Comparison of ENCODE assay signal across 8 cellular contexts in the genomic region with DNA sequence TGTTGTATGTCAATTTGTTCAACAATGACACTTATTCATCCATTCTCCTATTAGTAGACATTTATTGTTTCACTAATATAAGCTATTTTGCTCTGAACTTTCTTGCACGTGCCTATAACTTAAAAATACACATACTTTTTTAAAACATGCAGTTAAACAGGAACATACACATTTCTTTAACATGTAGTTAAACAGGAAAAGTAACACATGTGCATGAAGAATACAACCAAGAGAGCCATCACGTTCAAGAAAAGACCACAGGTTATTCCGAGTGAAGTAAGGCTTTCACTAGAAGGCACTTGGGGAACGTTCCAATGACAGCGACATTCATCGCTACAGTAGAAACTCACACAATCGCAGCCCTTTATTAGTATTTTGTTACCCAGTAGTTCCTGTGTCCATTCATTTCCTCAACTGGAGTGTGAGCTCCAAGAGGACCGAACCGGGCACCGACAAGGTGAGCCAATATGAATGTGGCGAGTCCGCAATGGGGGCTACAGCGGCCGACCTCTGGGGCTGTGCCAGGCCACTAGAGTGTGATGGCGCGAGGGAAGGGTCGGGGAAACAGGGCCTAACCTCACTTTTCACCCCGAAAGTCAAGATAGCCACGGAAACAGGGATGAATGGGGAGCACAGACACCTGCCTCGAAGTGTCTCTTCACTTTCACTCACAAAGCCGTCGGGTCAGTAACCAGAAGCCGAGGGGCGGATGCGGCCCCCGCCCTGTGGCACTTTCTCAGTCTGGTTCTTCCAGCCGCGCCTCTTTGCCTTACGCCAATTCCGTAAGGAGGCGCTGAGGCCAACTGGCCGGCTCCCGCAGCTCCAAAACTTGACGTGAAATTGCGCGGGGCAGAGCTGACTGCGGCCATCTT. TPM values are rescaled to one million over a fixed set of nuclear protein-coding genes. Genes with fewer than 3 reads are reported as not detected.
DNase-seq lines count a peak whose midpoint lies in the region; ATAC-seq, FAIRE-seq and TF ChIP-seq lines count a peak whose summit lies in the region.

No MANE protein-coding gene starts in this region.

- H3K27me3 ChIP-seq in foreskin keratinocyte (no peaks in the 10 kb centered on the region), neural progenitor cell (no peaks in the 10 kb centered on the region)

- H3K4me3 ChIP-seq in LNCaP clone FGC (ENCODE audit: low read depth, low read length), result peak overlapping the region; percentile 84
- peak overlapping the region; percentile 93 for H3K4me3 ChIP-seq in neural progenitor cell

- H3K27ac ChIP-seq in foreskin keratinocyte, result peak overlapping the region; percentile 92
- peak overlapping the region; percentile 95 for H3K27ac ChIP-seq in neural progenitor cell
- H3K27ac ChIP-seq in substantia nigra (ENCODE audit: low read depth, low read length, poor library complexity, severe bottlenecking), result peak overlapping the region; percentile 97

- peaks cover 9% of the 10 kb centered on the region for H3F3A ChIP-seq in neural progenitor cell (ENCODE audit: low read depth)

- peak overlapping the region; percentile 100 for H3K27ac Mint-ChIP-seq in neural progenitor cell

- TF ChIP-seq CTCF in LNCaP clone FGC (IDR thresholded peaks at IDR 0.05; ENCODE audit: control insufficient read depth, extremely low read depth, insufficient read depth) (no peak), foreskin keratinocyte (conservative IDR thresholded peaks at IDR 0.05) (no peak), neural progenitor cell (IDR thresholded peaks at IDR 0.05) (no peak)

- peak; percentile 91 for DNase-seq in ELR (ENCODE audit: low read depth)
- peak; percentile 76 for DNase-seq in H54 (ENCODE audit: insufficient read length, low spot score)
- peak; percentile 62 for DNase-seq in LNCaP clone FGC (ENCODE audit: low read depth)
- DNase-seq in RPMI7951 (ENCODE audit: low read depth), result peak; percentile 90
- DNase-seq in activated T-helper 9 cell treated with anti-CD3 and anti-CD28 coated beads, Interleukin-2, amount 50 U/mL, for 16 hours (ENCODE audit: low read depth), result peak; percentile 75
- DNase-seq in foreskin keratinocyte, result no peak
- DNase-seq in neural progenitor cell (ENCODE audit: low spot score), result peak; percentile 96
- peak in 41 of 49 donors; percentile 45 to 98 (median 87) for DNase-seq in substantia nigra (lab: John Stamatoyannopoulos, UW)

- peaks cover 19% of the 10 kb centered on the region for H3K4me1 Mint-ChIP-seq in neural progenitor cell

- peak overlapping the region; percentile 79 for H2AFZ ChIP-seq in neural progenitor cell (replicated peaks)

- ATAC-seq in foreskin keratinocyte, result peak; percentile 58

- H3K79me2 ChIP-seq in neural progenitor cell (ENCODE audit: low read depth), result peaks cover 46% of the 10 kb centered on the region

- TF ChIP-seq POLR2A in H54 (IDR thresholded peaks at IDR 0.05; ENCODE audit: low read depth, low read length), result no peak

- H3K9ac ChIP-seq in neural progenitor cell, result peak overlapping the region; percentile 76

- H3K4me2 ChIP-seq in neural progenitor cell, result peak overlapping the region; percentile 76

- H4K20me1 ChIP-seq in neural progenitor cell (ENCODE audit: low read depth), result peaks cover 21% of the 10 kb centered on the region

- peaks cover 5% of the 10 kb centered on the region for H3K9me3 Mint-ChIP-seq in neural progenitor cell

- no peaks in the 10 kb centered on the region for H3K36me3 ChIP-seq in neural progenitor cell

- H3K36me3 Mint-ChIP-seq in neural progenitor cell, result peaks cover 14% of the 10 kb centered on the region

- peaks cover 10% of the 10 kb centered on the region for H3K4me1 ChIP-seq in foreskin keratinocyte
- peaks cover 18% of the 10 kb centered on the region for H3K4me1 ChIP-seq in neural progenitor cell

- no peaks in the 10 kb centered on the region for H3K27me3 Mint-ChIP-seq in neural progenitor cell (ENCODE audit: insufficient read depth, low read depth)

- FAIRE-seq in H54 (lab: Jason Lieb, UNC), result peak; percentile 15

- peak overlapping the region; percentile 99 for H3K4me3 Mint-ChIP-seq in neural progenitor cell

- no peaks in the 10 kb centered on the region for H3K9me3 ChIP-seq in neural progenitor cell (ENCODE audit: low read depth)

RNA-seq across cellular contexts. Expression of a gene that starts 0.8 kb away (rescaled TPM):
- total RNA-seq in RPMI7951 (2014; rRNA removed; shearing (Covaris generic)), result 485 and 650 TPM in 2 replicates
- total RNA-seq in foreskin keratinocyte (229 and 253 TPM in 2 replicates), neural progenitor cell (ENCODE audit: low replicate concordance) (288 and 560 TPM in 2 replicates)
- 111 and 136 TPM in 2 replicates for polyA plus RNA-seq in foreskin keratinocyte

Comparison
In these comparisons a context has a peak if more than half of its experiments do, and no peak if none do; other contexts are left out.
1. DNase-seq: peak in ELR (single experiment), H54 (single experiment), LNCaP clone FGC (single experiment), RPMI7951 (single experiment), activated T-helper 9 cell treated with anti-CD3 and anti-CD28 coated beads, Interleukin-2, amount 50 U/mL, for 16 hours (single experiment), neural progenitor cell (single experiment) and substantia nigra (41 of 49); none in foreskin keratinocyte (0 of 2).
2. Peak in every context shown above with its lines, with median percentiles within 50 percentile points of each other: H3K27ac ChIP-seq.